ENCODE assay signal across 24 cellular contexts in the genomic region with DNA sequence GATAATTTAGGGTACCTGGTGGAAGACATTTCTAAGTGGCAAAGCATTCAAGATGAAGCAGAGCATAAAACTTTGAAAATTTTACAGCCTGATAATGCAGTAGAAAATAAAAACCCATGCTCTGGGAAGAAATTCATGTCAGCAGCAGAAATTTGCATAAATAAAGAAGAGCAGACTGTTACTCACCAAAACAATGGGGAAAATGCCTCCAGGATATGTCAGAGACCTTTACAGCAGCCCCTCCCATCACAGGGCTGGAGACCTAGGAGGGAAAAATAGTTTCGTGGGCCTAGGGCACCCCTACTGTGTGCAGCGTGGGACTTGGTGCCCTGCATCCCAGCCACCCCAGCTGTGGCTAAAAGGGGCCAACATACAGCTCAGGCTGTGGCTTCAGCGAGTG.
"Had no signal": no experiment of that assay in that cellular context is flagged by ENCODE, and none has a peak within 500 bp of the region (broad histone marks: within the 10 kb centered on the region; RNA-seq: fewer than 3 reads in every experiment).

No MANE protein-coding gene starts in this region.

- H3K27me3 ChIP-seq: MG63 had no signal

- H3K4me1 ChIP-seq: breast epithelium had no signal

- H3K36me3 ChIP-seq: breast epithelium, MG63, WERI-Rb-1 had no signal

- DNase-seq: activated CD4-positive, alpha-beta T cell treated with anti-CD3 and anti-CD28 coated beads for 48 hours; activated CD4-positive, alpha-beta T cell treated with anti-CD3 and anti-CD28 coated beads, Interleukin-2, amount 50 U/mL, for 4 hours; activated CD8-positive, alpha-beta memory T cell treated with anti-CD3 and anti-CD28 coated beads, Interleukin-2, amount 50 U/mL, for 48 hours; activated CD8-positive, alpha-beta T cell treated with anti-CD3 and anti-CD28 coated beads, Interleukin-2, amount 10 ng/mL, durations not matched to agents 7 days and 5 days; activated effector memory CD4-positive, alpha-beta T cell treated with Interleukin-2 at 50 U/mL for 16 hours; activated naive CD4-positive, alpha-beta T cell; activated T-cell treated with anti-CD3 and anti-CD28 coated beads, Interleukin-2, amount 50 U/mL, for 1 hour; aorta; central memory CD4-positive, alpha-beta T cell; MG63; MV-4-11; NCI-H1105; NCI-H1436; NCI-H1694 treated with DMSO at 0.1 percent for 48 hours; NCI-H2029 treated with DMSO at 0.1 percent for 48 hours; NCI-H345; NCI-H510A; SHP77; T-cell; T-helper 2 cell; WERI-Rb-1 had no signal

- FAIRE-seq: RCC 7860 had no signal

- ATAC-seq: activated CD8-positive, alpha-beta T cell treated with anti-CD3 and anti-CD28 coated beads, Interleukin-2, amount 10 ng/mL, durations not matched to agents 7 days and 5 days; T-cell had no signal

- H3K27ac ChIP-seq: breast epithelium, coronary artery, WERI-Rb-1 had no signal

- H3K4me3 ChIP-seq: breast epithelium, coronary artery, MG63 had no signal
